In genomic region chr19:1649706-1650626, GRCh38 we compare ENCODE assay signal across 8 cellular contexts. TPM values are rescaled to one million over a fixed set of nuclear protein-coding genes. Genes with fewer than 3 reads are reported as not detected.
DNase-seq lines count a peak whose midpoint lies in the region; ATAC-seq and TF ChIP-seq lines count a peak whose summit lies in the region.

No MANE protein-coding gene starts in this region.

- no peak overlapping the region for H3K4me3 ChIP-seq in CD4-positive, alpha-beta memory T cell (ENCODE audit: low read length in 2 of 2)

- peaks cover 5 to 22% (median 13%) of the 10 kb centered on the region in 4 donors for H3K4me1 Mint-ChIP-seq in CD4-positive, alpha-beta memory T cell
- H3K4me1 Mint-ChIP-seq in IgD-negative memory B cell (peaks cover 19 to 25% (median 24%) of the 10 kb centered on the region in 3 donors), MCF 10A (ENCODE audit: insufficient read depth, unreplicated experiment) (no peaks in the 10 kb centered on the region)
- H3K4me1 Mint-ChIP-seq in naive thymus-derived CD8-positive, alpha-beta T cell: peaks cover 14 to 32% (median 24%) of the 10 kb centered on the region in 4 donors

- TF ChIP-seq CTCF in MCF 10A (IDR thresholded peaks at IDR 0.05; ENCODE audit: unreplicated experiment): no peak

- peaks cover 0 to 6% of the 10 kb centered on the region in 2 donors for H3K27me3 Mint-ChIP-seq in CD4-positive, alpha-beta memory T cell
- H3K27me3 Mint-ChIP-seq in IgD-negative memory B cell (no peaks in the 10 kb centered on the region), MCF 10A (ENCODE audit: insufficient read depth, unreplicated experiment) (no peaks in the 10 kb centered on the region)
- H3K27me3 Mint-ChIP-seq in naive thymus-derived CD8-positive, alpha-beta T cell: no peaks in the 10 kb centered on the region

- no peak for ATAC-seq in naive thymus-derived CD8-positive, alpha-beta T cell
- no peak for ATAC-seq in GM18502 (IDR thresholded peaks at IDR 0.05; ENCODE audit: poor library complexity, unreplicated experiment)
- ATAC-seq in HG02852 (IDR thresholded peaks at IDR 0.05; ENCODE audit: unreplicated experiment): no peak

- BruUV-seq in MCF 10A (replicated peaks; lab: Mats Ljungman, UMichigan): no TSS peak

- H3K27ac ChIP-seq in CD4-positive, alpha-beta memory T cell (ENCODE audit: low read depth, low read length): peak overlapping the region; percentile 56

- peak overlapping the region in 7 of 8 donors; percentile 86 to 95 (median 89) for H3K4me3 Mint-ChIP-seq in CD4-positive, alpha-beta memory T cell
- H3K4me3 Mint-ChIP-seq in IgD-negative memory B cell: peak overlapping the region; percentile 91 to 98 (median 96)
- H3K4me3 Mint-ChIP-seq in MCF 10A (ENCODE audit: unreplicated experiment): peak overlapping the region; percentile 75
- peak overlapping the region; percentile 87 to 97 (median 92) for H3K4me3 Mint-ChIP-seq in naive thymus-derived CD8-positive, alpha-beta T cell

- POLR2A ChIA-PET in CD4-positive, alpha-beta memory T cell (lab: Charles Lee; ENCODE audit: partially characterized antibody): interaction anchor here (4.0 to 5.1 kb wide), 2 partner anchors 42 to 58 kb away, joined by 51 to 115 read pairs; partner anchors contain the start of genes MBD3 and UQCR11
- POLR2A ChIA-PET in MCF 10A (lab: Yijun Ruan, JAX): interaction anchor here (1.0 to 3.9 kb wide), 3 partner anchors 44 to 57 kb away, joined by 3 to 49 read pairs (median 3); partner anchors contain the start of genes MBD3 and UQCR11
- POLR2A ChIA-PET in naive thymus-derived CD8-positive, alpha-beta T cell (lab: Charles Lee): interaction anchor here (0.5 to 4.3 kb wide), 6 partner anchors 10 to 311 kb away, joined by 3 to 37 read pairs (median 3); partner anchors contain the start of genes MBD3 and UQCR11

- CTCF ChIA-PET in CD4-positive, alpha-beta memory T cell (lab: Charles Lee; ENCODE audit: partially characterized antibody): interaction anchor here (1.1 to 1.2 kb wide), 3 partner anchors 21 to 102 kb away, joined by 3 to 5 read pairs (median 3); no protein-coding TSS in a partner anchor
- CTCF ChIA-PET in MCF 10A (lab: Yijun Ruan, JAX): interaction anchor here (0.6 to 1.4 kb wide), 3 partner anchors 9 to 176 kb away, joined by 4 to 5 read pairs (median 4); no protein-coding TSS in a partner anchor

- no peaks in the 10 kb centered on the region for H3K36me3 ChIP-seq in CD4-positive, alpha-beta memory T cell (ENCODE audit: insufficient read depth, low read length)

- H3K9me3 ChIP-seq in CD4-positive, alpha-beta memory T cell (ENCODE audit: control insufficient read depth in 1 of 2, low read length in 2 of 2): no peaks in the 10 kb centered on the region

- no peaks in the 10 kb centered on the region for H3K27me3 ChIP-seq in CD4-positive, alpha-beta memory T cell (ENCODE audit: insufficient read depth, low read length)

- H3K27ac Mint-ChIP-seq in CD4-positive, alpha-beta memory T cell: peak overlapping the region; percentile 88 to 99 (median 95)
- H3K27ac Mint-ChIP-seq in IgD-negative memory B cell: peak overlapping the region; percentile 98 to 100 (median 99)
- no peak overlapping the region for H3K27ac Mint-ChIP-seq in MCF 10A (ENCODE audit: low read depth, unreplicated experiment)
- peak overlapping the region in 9 of 10 donors; percentile 83 to 98 (median 97) for H3K27ac Mint-ChIP-seq in naive thymus-derived CD8-positive, alpha-beta T cell

- H3K4me1 ChIP-seq in CD4-positive, alpha-beta memory T cell (ENCODE audit: insufficient read depth, low read length): peaks cover 17% of the 10 kb centered on the region

- DNase-seq in CD4-positive, alpha-beta memory T cell: no peak
- DNase-seq in MCF 10A (ENCODE audit: unreplicated experiment) (no peak), NOMO-1 treated with DMSO at 0.1 percent for 48 hours (lab: John Stamatoyannopoulos, UW; ENCODE audit: unreplicated experiment) (no peak), OCI-M1 (lab: John Stamatoyannopoulos, UW) (no peak)
- DNase-seq in naive thymus-derived CD8-positive, alpha-beta T cell: no peak

- peaks cover 0 to 5% (median 0%) of the 10 kb centered on the region in 8 donors for H3K9me3 Mint-ChIP-seq in CD4-positive, alpha-beta memory T cell
- H3K9me3 Mint-ChIP-seq in IgD-negative memory B cell (no peaks in the 10 kb centered on the region), MCF 10A (ENCODE audit: unreplicated experiment) (no peaks in the 10 kb centered on the region)
- peaks cover 0 to 2% (median 0%) of the 10 kb centered on the region in 9 donors for H3K9me3 Mint-ChIP-seq in naive thymus-derived CD8-positive, alpha-beta T cell

- H3K36me3 Mint-ChIP-seq in CD4-positive, alpha-beta memory T cell: peaks cover 0 to 29% of the 10 kb centered on the region in 2 donors
- peaks cover 1% of the 10 kb centered on the region for H3K36me3 Mint-ChIP-seq in IgD-negative memory B cell
- H3K36me3 Mint-ChIP-seq in MCF 10A (ENCODE audit: insufficient read depth, unreplicated experiment): peaks cover 34% of the 10 kb centered on the region
- H3K36me3 Mint-ChIP-seq in naive thymus-derived CD8-positive, alpha-beta T cell: peaks cover 0 to 25% (median 0%) of the 10 kb centered on the region in 3 donors

- intact Hi-C loops in CD4-positive, alpha-beta memory T cell (cut with micrococcal nuclease): loop anchor here (2.0 kb wide), 1 partner anchor 163 kb away; the partner anchor contains the start of gene ATP8B3
- intact Hi-C loops in MCF 10A (cut with micrococcal nuclease): loop anchor here (5.0 kb wide), 1 partner anchor 43 kb away; the partner anchor contains the start of gene UQCR11

RNA-seq across cellular contexts. Expression of gene TCF3, which starts 2.4 kb away (rescaled TPM):
- 10 to 100 TPM; 72.0 to 75.7 TPM for total RNA-seq in CD4-positive, alpha-beta memory T cell
- polyA plus RNA-seq in CD4-positive, alpha-beta memory T cell: 10 to 100 TPM in 1 of 2 donors, 1 to 10 TPM in 1; 1.8 to 13.3 TPM
- polyA plus RNA-seq in IgD-negative memory B cell: 28.6 TPM
- 79.7 and 100 TPM in 2 replicates for total RNA-seq in MCF 10A (2022)
- 100 to 1,000 TPM in 1 of 2 experiments, 10 to 100 TPM in 1; 97.4 to 102 TPM for total RNA-seq in naive thymus-derived CD8-positive, alpha-beta T cell
- polyA plus RNA-seq in naive thymus-derived CD8-positive, alpha-beta T cell: 10 to 100 TPM in 2 of 3 donors, 1 to 10 TPM in 1; 7.8 to 33.0 (median 13.0) TPM

RNA-seq across cellular contexts. Expression of gene UQCR11, which starts 44.7 kb away (rescaled TPM):
- 100 to 1,000 TPM; 157 to 158 TPM for total RNA-seq in CD4-positive, alpha-beta memory T cell
- 100 to 1,000 TPM; 623 to 668 TPM for polyA plus RNA-seq in CD4-positive, alpha-beta memory T cell
- 487 TPM for polyA plus RNA-seq in IgD-negative memory B cell
- total RNA-seq in MCF 10A (2022): 211 and 256 TPM in 2 replicates
- 100 to 1,000 TPM; 130 to 132 TPM for total RNA-seq in naive thymus-derived CD8-positive, alpha-beta T cell
- 100 to 1,000 TPM; 545 to 646 (median 558) TPM for polyA plus RNA-seq in naive thymus-derived CD8-positive, alpha-beta T cell

RNA-seq across cellular contexts. Expression of gene MBD3, which starts 57.3 kb away (rescaled TPM):
- 10 to 100 TPM; 56.9 to 62.8 TPM for total RNA-seq in CD4-positive, alpha-beta memory T cell
- 10 to 100 TPM in 1 of 2 donors, 1 to 10 TPM in 1; 3.9 to 12.2 TPM for polyA plus RNA-seq in CD4-positive, alpha-beta memory T cell
- 16.4 TPM for polyA plus RNA-seq in IgD-negative memory B cell
- 103 and 114 TPM in 2 replicates for total RNA-seq in MCF 10A (2022)
- total RNA-seq in naive thymus-derived CD8-positive, alpha-beta T cell: 10 to 100 TPM; 74.2 to 77.4 TPM
- polyA plus RNA-seq in naive thymus-derived CD8-positive, alpha-beta T cell: 10 to 100 TPM in 2 of 3 donors, 1 to 10 TPM in 1; 9.6 to 23.5 (median 12.8) TPM
